ENCODE assay signal across 9 cellular contexts in the genomic region with DNA sequence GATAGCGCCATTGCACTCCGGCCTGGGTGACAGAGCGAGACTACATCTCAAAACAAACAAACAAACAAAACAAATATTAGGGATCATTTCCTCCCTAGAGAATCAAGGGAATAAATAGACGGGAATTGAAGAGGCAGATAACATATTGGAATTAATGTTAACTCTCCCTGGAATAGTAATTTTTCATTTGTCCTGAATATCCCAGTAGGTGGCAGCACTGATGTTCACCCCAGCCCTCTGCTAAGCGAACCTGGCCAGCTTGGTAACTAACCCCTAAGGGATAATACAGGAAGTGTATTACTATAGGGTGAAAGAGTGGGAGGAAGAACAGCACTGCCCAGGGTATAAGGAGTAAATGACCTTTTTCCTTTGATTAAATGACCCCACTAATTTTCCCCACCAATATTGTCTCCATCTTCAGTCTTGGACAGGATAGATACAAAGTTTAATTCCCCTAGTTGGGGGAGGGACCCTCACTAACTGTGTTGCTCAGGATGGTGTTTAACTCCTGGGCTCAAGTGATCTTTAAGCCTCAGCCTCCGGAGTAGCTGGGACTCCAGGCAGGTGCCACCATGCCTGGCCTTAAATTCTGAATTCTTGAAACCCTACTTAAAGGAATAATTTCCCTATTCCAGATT. TPM values are rescaled to one million over a fixed set of nuclear protein-coding genes. Genes with fewer than 3 reads are reported as not detected.
DNase-seq lines count a peak whose midpoint lies in the region; TF ChIP-seq lines count a peak whose summit lies in the region.
"Had no signal": no experiment of that assay in that cellular context is flagged by ENCODE, and none has a peak within 500 bp of the region (broad histone marks: within the 10 kb centered on the region; RNA-seq: fewer than 3 reads in every experiment).

No MANE protein-coding gene starts in this region.

- no peaks in the 10 kb centered on the region for H3K9me3 ChIP-seq in stomach

- H3K36me3 ChIP-seq in stomach, result no peaks in the 10 kb centered on the region

- TF ChIP-seq POLR2A in stomach (IDR thresholded peaks at IDR 0.05), result no peak

- H3K4me3 Mint-ChIP-seq in neural crest cell, result no peak overlapping the region

- no peaks in the 10 kb centered on the region for H3K9me3 Mint-ChIP-seq in neural crest cell

- no peak overlapping the region for H3K27ac Mint-ChIP-seq in neural crest cell (ENCODE audit: unreplicated experiment)

- no peak for TF ChIP-seq EP300 in stomach (IDR thresholded peaks at IDR 0.05)

- peak; percentile 34 for DNase-seq in AG04449 (ENCODE audit: low read depth, low spot score)
- DNase-seq in EH (ENCODE audit: low read depth), result peak; percentile 69
- DNase-seq in HS-5 (ENCODE audit: low read depth), result peak; percentile 26
- DNase-seq in SKM-1 treated with dmso at 0.1 percent for 144 hours (lab: John Stamatoyannopoulos, UW; ENCODE audit: unreplicated experiment), result peak; percentile 49
- DNase-seq in epithelial cell of proximal tubule (ENCODE audit: low read depth), result no peak
- DNase-seq in neural crest cell (ENCODE audit: low read depth, low spot score), result peak; percentile 12
- no peak for DNase-seq in globus pallidus (ENCODE audit: low spot score)
- DNase-seq in stomach, result no peak

- no peaks in the 10 kb centered on the region for H3K4me1 ChIP-seq in stomach
- H3K4me1 ChIP-seq: parathyroid adenoma had no signal

- H3K27ac ChIP-seq in stomach, result no peak overlapping the region
- H3K27ac ChIP-seq: parathyroid adenoma had no signal

- WGBS in stomach, 5 donors, result 53 to 62% (median 58%) methylated on average over 6 of the region's 6 CpGs

- CTCF ChIA-PET in AG04449 (lab: Yijun Ruan, JAX), result interaction anchor here (0.7 to 4.2 kb wide), 19 partner anchors 9 to 246 kb away, joined by 3 to 41 read pairs (median 4); partner anchors contain the start of genes C3AR1, FOXJ2 and SLC2A3

- no peaks in the 10 kb centered on the region for H3K27me3 ChIP-seq in stomach

- intact Hi-C loops in stomach (cut with DNase I; ENCODE audit: low total_unique reads), result no loop called here

- H3K4me3 ChIP-seq in AG04449 (ENCODE audit: low read depth, low read length) (no peak overlapping the region), epithelial cell of proximal tubule (ENCODE audit: low read depth, low read length) (no peak overlapping the region), stomach (no peak overlapping the region)

- TF ChIP-seq CTCF in AG04449 (IDR thresholded peaks at IDR 0.05; ENCODE audit: insufficient read depth, low read length, missing control alignments) (peak; percentile 64), epithelial cell of proximal tubule (conservative IDR thresholded peaks at IDR 0.05; ENCODE audit: low read depth, low read length) (peak; percentile 66), neural crest cell (conservative IDR thresholded peaks at IDR 0.05) (peak; percentile 67), stomach (IDR thresholded peaks at IDR 0.05) (peak in 3 of 7 experiments; percentile 24 to 30 (median 29))

- H3K4me1 Mint-ChIP-seq in neural crest cell, result no peaks in the 10 kb centered on the region

- H3K36me3 Mint-ChIP-seq in neural crest cell (ENCODE audit: low read depth), result no peaks in the 10 kb centered on the region

- no peaks in the 10 kb centered on the region for H3K27me3 Mint-ChIP-seq in neural crest cell (ENCODE audit: low read depth)

- POLR2A ChIA-PET in AG04449 (lab: Yijun Ruan, JAX), result no interaction called here

RNA-seq across cellular contexts. Expression of gene SLC2A14, which starts 40.5 kb away (rescaled TPM):
- total RNA-seq in epithelial cell of proximal tubule (not detected in 2 replicates), neural crest cell (1.8 and 2.0 TPM in 2 replicates), stomach (not detected)
- under 1 TPM in 2 of 3 donors, not detected in 1; 0.05 to 0.61 TPM for polyA plus RNA-seq in stomach

RNA-seq across cellular contexts. Expression of gene NANOG, which starts 43.0 kb away (rescaled TPM):
- not detected in 2 replicates for total RNA-seq in epithelial cell of proximal tubule
- 0.05 TPM in 1 of 2 replicates, not detected in the other for total RNA-seq in neural crest cell
- 10 to 100 TPM in 1 of 5 donors, under 1 TPM in 1, not detected in 3; 0.18 to 53.1 TPM for total RNA-seq in stomach
- polyA plus RNA-seq in stomach, result not detected

Comparison
In these comparisons a context has a peak if more than half of its experiments do, and no peak if none do; other contexts are left out.
1. DNase-seq: peak in AG04449 (single experiment), EH (single experiment), HS-5 (single experiment), SKM-1 treated with dmso at 0.1 percent for 144 hours (single experiment) and neural crest cell (single experiment); none in epithelial cell of proximal tubule (single experiment), globus pallidus (single experiment) and stomach (single experiment).